Comparison of ENCODE assay signal across 17 cellular contexts in genomic region chr4:159169414-159169813, GRCh38.
DNase-seq lines count a peak whose midpoint lies in the region; ATAC-seq and TF ChIP-seq lines count a peak whose summit lies in the region.
"Had no signal": no experiment of that assay in that cellular context is flagged by ENCODE, and none has a peak within 500 bp of the region (broad histone marks: within the 10 kb centered on the region; RNA-seq: fewer than 3 reads in every experiment).

No MANE protein-coding gene starts in this region.

- peak overlapping the region; percentile 43 for H3K27ac ChIP-seq in DOHH2 (ENCODE audit: low read depth, low read length)

- H3K79me2 ChIP-seq in DOHH2 (ENCODE audit: control insufficient read depth, low read length) = peaks cover 78% of the 10 kb centered on the region

- TF ChIP-seq CTCF in DOHH2 (IDR thresholded peaks at IDR 0.05; ENCODE audit: low read depth, low read length, poor library complexity, severe bottlenecking) = no peak

- no peaks in the 10 kb centered on the region for H3K36me3 ChIP-seq in DOHH2 (ENCODE audit: control insufficient read depth, low read length)

- peak overlapping the region; percentile 51 for H3K4me3 ChIP-seq in DOHH2 (ENCODE audit: low read length)

- DNase-seq in DMS79 treated with DMSO at 0.1 percent for 48 hours (lab: John Stamatoyannopoulos, UW) = no peak
- DNase-seq in activated T-cell treated with anti-CD3 and anti-CD28 coated beads, Interleukin-2, amount 50 U/mL, for 48 hours = no peak
- no peak for DNase-seq in stimulated activated CD4-positive, alpha-beta T cell treated with anti-CD3 and anti-CD28 coated beads, Interleukin-12 subunit alpha, Interleukin-12 subunit beta, amount 100 ng/mL, for 4 hours
- DNase-seq in iPS-NIHi7 (ENCODE audit: extremely low spot score) = no peak
- DNase-seq: activated CD4-positive, alpha-beta T cell treated with anti-CD3 and anti-CD28 coated beads for 1 hour; activated T-cell treated with anti-CD3 and anti-CD28 coated beads, Interleukin-2, amount 50 U/mL, for 24 hours; CD8-positive, alpha-beta memory T cell; GF-D8; head of caudate nucleus; left colon; NCI-H1105 treated with DMSO at 0.1 percent for 48 hours; stimulated activated CD4-positive, alpha-beta T cell treated with anti-CD3 and anti-CD28 coated beads, Interleukin-1b, Interleukin-23, amount 100 ng/mL, for 48 hours; stimulated activated CD8-positive, alpha-beta memory T cell treated with anti-CD3 and anti-CD28 coated beads, Interleukin-4, amount 100 ng/mL, for 48 hours had no signal

- peak; percentile 3 for ATAC-seq in GM19438 (IDR thresholded peaks at IDR 0.05; ENCODE audit: low read depth, unreplicated experiment)
- peak; percentile 29 for ATAC-seq in HG02642 (IDR thresholded peaks at IDR 0.05; ENCODE audit: poor library complexity, unreplicated experiment)
- ATAC-seq in HG03280 (IDR thresholded peaks at IDR 0.05; ENCODE audit: unreplicated experiment) = peak; percentile 23
- ATAC-seq: left colon had no signal

- H3F3A ChIP-seq in DOHH2 (ENCODE audit: control insufficient read depth, insufficient read depth) = peaks cover 14% of the 10 kb centered on the region

- peak overlapping the region; percentile 73 for H3K4me2 ChIP-seq in DOHH2 (ENCODE audit: low read length)

- H3K27me3 ChIP-seq in DOHH2 (ENCODE audit: control insufficient read depth, low read length) = peaks cover 17% of the 10 kb centered on the region

- peaks cover 25% of the 10 kb centered on the region for H4K20me1 ChIP-seq in DOHH2 (ENCODE audit: control insufficient read depth, insufficient read depth, low read depth, low read length)

- H3K4me1 ChIP-seq in DOHH2 (ENCODE audit: control insufficient read depth, low read length) = peaks cover 78% of the 10 kb centered on the region

- no peaks in the 10 kb centered on the region for H3K9me2 ChIP-seq in DOHH2 (replicated peaks; ENCODE audit: control insufficient read depth, low read length)

- H3K9me3 ChIP-seq in DOHH2 (ENCODE audit: control insufficient read depth, insufficient read depth, low read length) = no peaks in the 10 kb centered on the region
